20 cellular contexts compared by ENCODE assay signal in the genomic region with DNA sequence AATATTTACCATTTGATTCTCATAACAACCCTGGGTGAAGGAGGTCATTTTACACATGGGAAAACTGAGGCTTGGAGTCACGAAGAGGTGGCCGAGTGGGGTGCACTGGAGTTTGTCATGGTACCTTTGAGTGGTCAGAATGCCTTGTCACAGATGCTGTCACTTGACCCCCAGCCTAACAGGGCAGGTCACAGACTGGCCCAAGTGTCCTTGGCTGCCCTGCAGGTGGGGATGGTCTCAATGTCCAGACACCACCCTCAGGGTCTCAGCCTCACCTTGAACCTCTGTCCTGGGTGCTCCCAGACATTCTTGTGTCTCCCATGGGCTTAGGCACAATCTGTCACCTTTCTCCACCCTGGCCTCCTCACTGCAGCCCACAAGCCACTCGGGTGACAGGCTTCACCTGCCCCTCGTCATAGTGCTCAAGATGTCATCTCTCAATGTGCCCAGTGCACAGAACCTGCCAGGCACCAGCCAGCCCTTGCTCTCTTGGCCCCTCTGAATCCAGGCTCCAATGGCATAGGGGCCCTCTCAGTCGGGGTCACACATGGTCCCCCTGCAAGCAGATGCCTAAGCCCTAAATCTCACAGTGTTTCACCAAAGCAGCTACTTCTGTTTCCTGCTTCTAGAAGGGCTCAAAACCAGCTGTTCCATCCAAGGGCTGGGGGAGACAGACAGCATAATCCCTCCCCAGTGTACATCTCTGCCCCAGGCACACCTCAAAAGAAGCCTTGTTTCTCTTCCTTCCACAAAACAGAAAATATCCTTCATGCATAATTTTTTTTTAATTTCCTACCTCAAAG.
DNase-seq lines count a peak whose midpoint lies in the region; ATAC-seq, FAIRE-seq and TF ChIP-seq lines count a peak whose summit lies in the region.
"Had no signal": no experiment of that assay in that cellular context is flagged by ENCODE, and none has a peak within 500 bp of the region (broad histone marks: within the 10 kb centered on the region; RNA-seq: fewer than 3 reads in every experiment).

No MANE protein-coding gene starts in this region.

- in situ Hi-C loops in HepG2 (cut with HindIII; ENCODE audit: extremely low pct_ligation_motif_present, low pct_unique_long_range_greater_than_20kb): no loop called here

- H2AFZ ChIP-seq in HepG2 (ENCODE audit: low read length) (no peak overlapping the region), neuronal stem cell (ENCODE audit: low read length) (no peak overlapping the region)

- no peak overlapping the region for H2BK5ac ChIP-seq in neuronal stem cell (ENCODE audit: low read length)

- H3K9ac ChIP-seq in HepG2 (ENCODE audit: insufficient read depth, low read depth, low read length): no peak overlapping the region
- H3K9ac ChIP-seq in neuronal stem cell (ENCODE audit: low read depth, low read length, poor library complexity): peak overlapping the region; percentile 39

- H2BK12ac ChIP-seq in neuronal stem cell (ENCODE audit: low read length): no peak overlapping the region

- no peak overlapping the region for H3K4ac ChIP-seq in neuronal stem cell (ENCODE audit: low read length)

- H3K4me3 Mint-ChIP-seq in brain: peak overlapping the region in 3 of 5 experiments; percentile 3 to 9 (median 9)
- no peak overlapping the region for H3K4me3 Mint-ChIP-seq in activated CD4-positive, alpha-beta memory T cell treated with anti-CD3 and anti-CD28 coated beads, Interleukin-2, amount 10 ng/mL, durations not matched to agents 7 days and 5 days
- H3K4me3 Mint-ChIP-seq: CD8-positive, alpha-beta memory T cell had no signal

- H2BK15ac ChIP-seq in neuronal stem cell (ENCODE audit: low read length): peak overlapping the region; percentile 35

- H3K79me1 ChIP-seq in neuronal stem cell (ENCODE audit: low read depth, low read length): no peaks in the 10 kb centered on the region

- H3K18ac ChIP-seq in neuronal stem cell (ENCODE audit: low read length): peak overlapping the region; percentile 11

- no peak overlapping the region for H4K8ac ChIP-seq in neuronal stem cell (ENCODE audit: low read depth, low read length)

- CTCF ChIA-PET in HepG2 (lab: Yijun Ruan, JAX; ENCODE audit: low intra/inter-chr PET ratio, low total read pairs): no interaction called here
- CTCF ChIA-PET in activated CD4-positive, alpha-beta memory T cell treated with anti-CD3 and anti-CD28 coated beads, Interleukin-2, amount 10 ng/mL, durations not matched to agents 7 days and 5 days (lab: Charles Lee): no interaction called here

- DNase-seq in HepG2 (ENCODE audit: low spot score) (no peak), right lobe of liver (no peak), neuronal stem cell (ENCODE audit: low spot score) (no peak), ureter (ENCODE audit: low spot score) (peak; percentile 25), urothelium cell line (ENCODE audit: low spot score) (no peak)
- no peak for DNase-seq in activated CD4-positive, alpha-beta memory T cell treated with anti-CD3 and anti-CD28 coated beads, Interleukin-2, amount 10 ng/mL, durations not matched to agents 7 days and 5 days
- DNase-seq: C1 segment of cervical spinal cord; CD8-positive, alpha-beta memory T cell; DMS79; H7; IMR-90; NCI-H1417 treated with DMSO at 0.1 percent for 48 hours; NCI-H187 treated with DMSO at 0.1 percent for 48 hours; NCI-H2227 treated with DMSO at 0.1 percent for 48 hours; PC-3 had no signal

- H3K36me3 ChIP-seq in HepG2 (replicated peaks in 1 of 2; ENCODE audit: control insufficient read depth in 1 of 2, insufficient read depth in 2 of 2, low read length in 2 of 2): no peaks in the 10 kb centered on the region
- no peaks in the 10 kb centered on the region for H3K36me3 ChIP-seq in right lobe of liver
- no peaks in the 10 kb centered on the region for H3K36me3 ChIP-seq in neuronal stem cell (replicated peaks in 1 of 2; ENCODE audit: control insufficient read depth in 2 of 2, insufficient read depth in 2 of 2, low read length in 2 of 2)

- peak overlapping the region in 3 of 5 experiments; percentile 73 to 90 (median 77) for H3K27ac Mint-ChIP-seq in brain
- H3K27ac Mint-ChIP-seq in activated CD4-positive, alpha-beta memory T cell treated with anti-CD3 and anti-CD28 coated beads, Interleukin-2, amount 10 ng/mL, durations not matched to agents 7 days and 5 days: no peak overlapping the region
- H3K27ac Mint-ChIP-seq: CD8-positive, alpha-beta memory T cell had no signal

- no peak for TF ChIP-seq EP300 in HepG2 (IDR thresholded peaks at IDR 0.05; ENCODE audit: low read depth in 2 of 2, low read length in 2 of 2)
- no peak for TF ChIP-seq EP300 in HepG2 (CRISPR knock-in tag; IDR thresholded peaks at IDR 0.05; ENCODE audit: borderline replicate concordance)

- POLR2A ChIA-PET in HepG2 (lab: Yijun Ruan, JAX): no interaction called here
- POLR2A ChIA-PET in activated CD4-positive, alpha-beta memory T cell treated with anti-CD3 and anti-CD28 coated beads, Interleukin-2, amount 10 ng/mL, durations not matched to agents 7 days and 5 days (lab: Charles Lee): no interaction called here

- no peaks in the 10 kb centered on the region for H3K79me2 ChIP-seq in HepG2 (ENCODE audit: insufficient read depth, low read length)

- peak overlapping the region; percentile 65 for H3K14ac ChIP-seq in neuronal stem cell (ENCODE audit: low read length)

- no TSS peak for BruUV-seq in HepG2 (replicated peaks; lab: Mats Ljungman, UMichigan)

- no peaks in the 10 kb centered on the region for H3K9me3 ChIP-seq in HepG2 (ENCODE audit: low read length)
- H3K9me3 ChIP-seq in right lobe of liver: no peaks in the 10 kb centered on the region
- H3K9me3 ChIP-seq in neuronal stem cell (replicated peaks in 1 of 2; ENCODE audit: control insufficient read depth in 2 of 2, insufficient read depth in 1 of 2, low read depth in 1 of 2, low read length in 2 of 2): no peaks in the 10 kb centered on the region

- no peak for TF ChIP-seq POLR2A in HepG2 (IDR thresholded peaks at IDR 0.05; ENCODE audit: insufficient read depth in 1 of 2, low read depth in 2 of 2, low read length in 2 of 2)
- no peak for TF ChIP-seq POLR2A in right lobe of liver (IDR thresholded peaks at IDR 0.05)

- H3K4me2 ChIP-seq in HepG2 (ENCODE audit: low read depth, low read length) (no peak overlapping the region), neuronal stem cell (ENCODE audit: insufficient read depth, low read length, poor library complexity, severe bottlenecking) (no peak overlapping the region)

- peaks cover 15% of the 10 kb centered on the region for H3K27me3 Mint-ChIP-seq in brain
- peaks cover 17% of the 10 kb centered on the region for H3K27me3 Mint-ChIP-seq in activated CD4-positive, alpha-beta memory T cell treated with anti-CD3 and anti-CD28 coated beads, Interleukin-2, amount 10 ng/mL, durations not matched to agents 7 days and 5 days

- intact Hi-C loops in HepG2 (cut with micrococcal nuclease; ENCODE audit: unreplicated experiment): no loop called here
- intact Hi-C loops in right lobe of liver (cut with DNase I): no loop called here

- TF ChIP-seq RAD21 in HepG2 (CRISPR knock-in tag; IDR thresholded peaks at IDR 0.05): no peak

- H4K91ac ChIP-seq in neuronal stem cell (ENCODE audit: low read depth, low read length, poor library complexity): peak overlapping the region; percentile 33

- H3K4me1 ChIP-seq in HepG2 (ENCODE audit: insufficient read depth, low read length) (no peaks in the 10 kb centered on the region), right lobe of liver (peaks cover 0 to 5% (median 0%) of the 10 kb centered on the region in 4 donors), neuronal stem cell (ENCODE audit: control insufficient read depth in 2 of 2, insufficient read depth in 1 of 2, low read depth in 1 of 2, low read length in 2 of 2) (peaks cover 0 to 7% of the 10 kb centered on the region in 2 donors)

- no peak overlapping the region for H3K27ac ChIP-seq in HepG2 (ENCODE audit: extremely low read length, insufficient read depth, low read length)
- H3K27ac ChIP-seq in right lobe of liver: no peak overlapping the region
- H3K27ac ChIP-seq in neuronal stem cell (replicated peaks; ENCODE audit: low read length): no peak overlapping the region
- H3K27ac ChIP-seq: HL-60, RWPE1 had no signal

- TF ChIP-seq CTCF in HepG2 (CRISPR knock-in tag; IDR thresholded peaks at IDR 0.05) (no peak), right lobe of liver (IDR thresholded peaks at IDR 0.05) (no peak), brain (conservative IDR thresholded peaks at IDR 0.05) (no peak)

- ATAC-seq in HepG2 (no peak), right lobe of liver (no peak), GM19023 (IDR thresholded peaks at IDR 0.05; ENCODE audit: unreplicated experiment) (no peak)
- ATAC-seq: PC-3 had no signal

- no peak overlapping the region for H2BK120ac ChIP-seq in neuronal stem cell (ENCODE audit: low read depth, low read length)

- peaks cover 72% of the 10 kb centered on the region for H3K4me1 Mint-ChIP-seq in brain
- H3K4me1 Mint-ChIP-seq in activated CD4-positive, alpha-beta memory T cell treated with anti-CD3 and anti-CD28 coated beads, Interleukin-2, amount 10 ng/mL, durations not matched to agents 7 days and 5 days: peaks cover 9% of the 10 kb centered on the region
- H3K4me1 Mint-ChIP-seq: CD8-positive, alpha-beta memory T cell had no signal

- H4K20me1 ChIP-seq in HepG2 (ENCODE audit: insufficient read depth, low read length): no peaks in the 10 kb centered on the region

- peaks cover 0 to 5% (median 0%) of the 10 kb centered on the region in 5 experiments for H3K9me3 Mint-ChIP-seq in brain
- H3K9me3 Mint-ChIP-seq in activated CD4-positive, alpha-beta memory T cell treated with anti-CD3 and anti-CD28 coated beads, Interleukin-2, amount 10 ng/mL, durations not matched to agents 7 days and 5 days: no peaks in the 10 kb centered on the region
- H3K9me3 Mint-ChIP-seq: CD8-positive, alpha-beta memory T cell had no signal

- H2AK5ac ChIP-seq in neuronal stem cell (ENCODE audit: low read depth, low read length): peak overlapping the region; percentile 78

- H3K4me3 ChIP-seq in HepG2 (replicated peaks in 1 of 3; ENCODE audit: insufficient read depth in 1 of 3, low read depth in 2 of 3, low read length in 3 of 3): no peak overlapping the region
- H3K4me3 ChIP-seq in right lobe of liver: no peak overlapping the region
- H3K4me3 ChIP-seq in neuronal stem cell (ENCODE audit: low read length in 2 of 2): no peak overlapping the region

- H3K36me3 Mint-ChIP-seq in brain: no peaks in the 10 kb centered on the region
- H3K36me3 Mint-ChIP-seq in activated CD4-positive, alpha-beta memory T cell treated with anti-CD3 and anti-CD28 coated beads, Interleukin-2, amount 10 ng/mL, durations not matched to agents 7 days and 5 days (ENCODE audit: low read depth): no peaks in the 10 kb centered on the region
- H3K36me3 Mint-ChIP-seq: CD8-positive, alpha-beta memory T cell had no signal

- no peak for FAIRE-seq in HepG2 (lab: Jason Lieb, UNC)
- FAIRE-seq in urothelium cell line (lab: Jason Lieb, UNC): no peak
- FAIRE-seq: D721Med had no signal

- H3K27me3 ChIP-seq in HepG2 (ENCODE audit: control insufficient read depth in 1 of 2, insufficient read depth in 2 of 2, low read length in 2 of 2) (no peaks in the 10 kb centered on the region; a peak in 1 of 5 replicates), right lobe of liver (no peaks in the 10 kb centered on the region), neuronal stem cell (ENCODE audit: control insufficient read depth in 3 of 3, insufficient read depth in 3 of 3, low read depth in 1 of 3, low read length in 3 of 3) (peaks cover 0 to 3% (median 0%) of the 10 kb centered on the region in 3 experiments)

- H3K23ac ChIP-seq in neuronal stem cell (ENCODE audit: low read depth, low read length, poor library complexity): no peak overlapping the region

- 0% methylated on average over 5 of the region's 5 CpGs for WGBS in HepG2 (ENCODE audit: low lambda C conversion rate)
- WGBS in right lobe of liver (ENCODE audit: insufficient coverage, low coverage, low lambda C conversion rate, missing lambda C conversion rate): 61% methylated on average over 3 of the region's 5 CpGs
- no CpG with 5 or more reads among the region's 5 CpGs for WGBS in neuronal stem cell (ENCODE audit: extremely low coverage in 2 of 2, insufficient read length in 2 of 2, insufficient replicate concordance in 1 of 2), 2 donors
